Comparison of ENCODE assay signal across 19 cellular contexts in genomic region chr2:139828011-139828410, GRCh38.
A peak's percentile ranks its signal among the peaks of the same experiment; 100 is the strongest.
DNase-seq lines count a peak whose midpoint lies in the region; ATAC-seq and TF ChIP-seq lines count a peak whose summit lies in the region.
"Had no signal": no experiment of that assay in that cellular context is flagged by ENCODE, and none has a peak within 500 bp of the region (broad histone marks: within the 10 kb centered on the region; RNA-seq: fewer than 3 reads in every experiment).

No MANE protein-coding gene starts in this region.

- H3K4me1 ChIP-seq in endodermal cell (ENCODE audit: control insufficient read depth, insufficient read depth, low read length) (no peaks in the 10 kb centered on the region), mesendoderm (ENCODE audit: control insufficient read depth, low read depth, low read length) (no peaks in the 10 kb centered on the region), smooth muscle cell (ENCODE audit: low read depth) (no peaks in the 10 kb centered on the region)
- H3K4me1 ChIP-seq: A549, Caco-2, HAP-1 had no signal

- H3K23ac ChIP-seq in mesendoderm (ENCODE audit: low read length), result no peak overlapping the region

- no peak overlapping the region for H4K5ac ChIP-seq in mesendoderm (ENCODE audit: low read length)

- H3K79me2 ChIP-seq in mesendoderm (ENCODE audit: control insufficient read depth, insufficient read depth, low read length) (no peaks in the 10 kb centered on the region), smooth muscle cell (ENCODE audit: low read depth) (no peaks in the 10 kb centered on the region)

- H2BK5ac ChIP-seq in mesendoderm (ENCODE audit: low read length), result no peak overlapping the region

- H3K9ac ChIP-seq in endodermal cell (ENCODE audit: extremely low read depth, low read length, poor library complexity, severe bottlenecking), result no peak overlapping the region
- no peak overlapping the region for H3K9ac ChIP-seq in mesendoderm (ENCODE audit: low read length)
- H3K9ac ChIP-seq in smooth muscle cell (ENCODE audit: low read depth), result no peak overlapping the region

- WGBS in endodermal cell (ENCODE audit: insufficient coverage in 1 of 2, insufficient read length in 1 of 2), 2 experiments, result 32% methylated on average over 3 of the region's 3 CpGs; no CpG with 5 or more reads in 1 of the 2 experiments
- WGBS in mesendoderm (ENCODE audit: extremely low coverage, insufficient coverage, low lambda C conversion rate), result no CpG with 5 or more reads among the region's 3 CpGs
- WGBS in smooth muscle cell (ENCODE audit: low lambda C conversion rate), result 74% methylated on average over 3 of the region's 3 CpGs

- H3K27ac ChIP-seq in endodermal cell (ENCODE audit: low read depth, low read length), result no peak overlapping the region
- no peak overlapping the region for H3K27ac ChIP-seq in mesendoderm (ENCODE audit: low read depth, low read length)
- no peak overlapping the region for H3K27ac ChIP-seq in smooth muscle cell (ENCODE audit: low read depth)
- H3K27ac ChIP-seq: A549 had no signal

- H3K18ac ChIP-seq in mesendoderm (ENCODE audit: low read length), result no peak overlapping the region

- H3K27me3 Mint-ChIP-seq in endodermal cell (ENCODE audit: insufficient read depth), result no peaks in the 10 kb centered on the region
- H3K27me3 Mint-ChIP-seq: CD4-positive, CD25-positive, alpha-beta regulatory T cell had no signal

- H3K27me3 ChIP-seq in endodermal cell (ENCODE audit: control insufficient read depth, insufficient read depth, low read length, poor library complexity, severe bottlenecking), result no peaks in the 10 kb centered on the region
- no peaks in the 10 kb centered on the region for H3K27me3 ChIP-seq in mesendoderm (ENCODE audit: insufficient read depth, low read length, poor library complexity)
- H3K27me3 ChIP-seq in smooth muscle cell (ENCODE audit: low read depth), result no peaks in the 10 kb centered on the region

- TF ChIP-seq CTCF in LNCaP clone FGC (IDR thresholded peaks at IDR 0.05; ENCODE audit: control insufficient read depth, extremely low read depth, insufficient read depth), result no peak
- TF ChIP-seq CTCF in endodermal cell (conservative IDR thresholded peaks at IDR 0.05), result no peak
- no peak for TF ChIP-seq CTCF in smooth muscle cell (IDR thresholded peaks at IDR 0.05; ENCODE audit: borderline replicate concordance, insufficient read depth, poor library complexity, severe bottlenecking)

- H3K4me3 ChIP-seq in LNCaP clone FGC (ENCODE audit: low read depth, low read length) (no peak overlapping the region), endodermal cell (ENCODE audit: low read length) (no peak overlapping the region), mesendoderm (ENCODE audit: low read length) (no peak overlapping the region), smooth muscle cell (no peak overlapping the region)
- H3K4me3 ChIP-seq: A549, HAP-1 had no signal

- H4K8ac ChIP-seq in mesendoderm (ENCODE audit: low read depth, low read length), result no peak overlapping the region

- DNase-seq in ELF-1 (ENCODE audit: low read depth, low spot score) (peak; percentile 4), LNCaP clone FGC (ENCODE audit: low read depth) (peak; percentile 32), endodermal cell (no peak), mesendoderm (peak; percentile 21), hippocampal formation (lab: John Stamatoyannopoulos, UW) (no peak), smooth muscle cell (lab: John Stamatoyannopoulos, UW; ENCODE audit: unreplicated experiment) (no peak)
- no peak for DNase-seq in activated CD4-positive, alpha-beta T cell treated with anti-CD3 and anti-CD28 coated beads for 4 hours
- DNase-seq: 8988T; C1 segment of cervical spinal cord; Caco-2; CD4-positive, CD25-positive, alpha-beta regulatory T cell; CD8-positive, alpha-beta T cell; DMS153; DND-41; GF-D8; HFFc6 had no signal

- H2AK5ac ChIP-seq in mesendoderm (ENCODE audit: low read length), result no peak overlapping the region

- H3K79me1 ChIP-seq in mesendoderm (ENCODE audit: low read length), result no peaks in the 10 kb centered on the region

- no peak overlapping the region for H3K4me3 Mint-ChIP-seq in endodermal cell
- H3K4me3 Mint-ChIP-seq: CD4-positive, CD25-positive, alpha-beta regulatory T cell; CD8-positive, alpha-beta T cell; HFFc6 had no signal

- ATAC-seq in GM18519 (IDR thresholded peaks at IDR 0.05; ENCODE audit: low FRiP score, unreplicated experiment), result no peak
- ATAC-seq: A549; CD8-positive, alpha-beta T cell had no signal

- H3F3A ChIP-seq in smooth muscle cell (ENCODE audit: low read depth), result no peaks in the 10 kb centered on the region

- H3K4ac ChIP-seq in mesendoderm (ENCODE audit: low read depth, low read length), result no peak overlapping the region

- no peak overlapping the region for H3K4me2 ChIP-seq in mesendoderm (ENCODE audit: low read length)
- no peak overlapping the region for H3K4me2 ChIP-seq in smooth muscle cell
- H3K4me2 ChIP-seq: A549 had no signal

- H3K36me3 Mint-ChIP-seq in endodermal cell (ENCODE audit: low read depth), result no peaks in the 10 kb centered on the region
- H3K36me3 Mint-ChIP-seq: CD4-positive, CD25-positive, alpha-beta regulatory T cell; CD8-positive, alpha-beta T cell had no signal

- H3K36me3 ChIP-seq in endodermal cell (ENCODE audit: control insufficient read depth, insufficient read depth, low read length) (no peaks in the 10 kb centered on the region), mesendoderm (ENCODE audit: control insufficient read depth, insufficient read depth, low read length) (no peaks in the 10 kb centered on the region), smooth muscle cell (ENCODE audit: low read depth) (no peaks in the 10 kb centered on the region)
- H3K36me3 ChIP-seq: HAP-1 had no signal

- H3K9me3 Mint-ChIP-seq in endodermal cell, result no peaks in the 10 kb centered on the region

- peaks cover 7% of the 10 kb centered on the region for H3K4me1 Mint-ChIP-seq in endodermal cell
- H3K4me1 Mint-ChIP-seq: CD4-positive, CD25-positive, alpha-beta regulatory T cell had no signal

- no peak overlapping the region for H2BK120ac ChIP-seq in mesendoderm (ENCODE audit: low read depth, low read length)

- no peaks in the 10 kb centered on the region for H4K20me1 ChIP-seq in smooth muscle cell (ENCODE audit: low read depth)

- H3K56ac ChIP-seq in mesendoderm (ENCODE audit: low read length), result no peak overlapping the region

- H3K9me3 ChIP-seq in endodermal cell (ENCODE audit: control insufficient read depth, low read length) (no peaks in the 10 kb centered on the region), smooth muscle cell (replicated peaks; ENCODE audit: low read depth) (no peaks in the 10 kb centered on the region)
- H3K9me3 ChIP-seq: A549, Caco-2, HAP-1 had no signal

- no peak overlapping the region for H2BK15ac ChIP-seq in mesendoderm (replicated peaks; ENCODE audit: low read depth)

- no peak overlapping the region for H2AFZ ChIP-seq in smooth muscle cell (ENCODE audit: low read depth)

- H3K27ac Mint-ChIP-seq in endodermal cell, result peak overlapping the region; percentile 45
- H3K27ac Mint-ChIP-seq: CD4-positive, CD25-positive, alpha-beta regulatory T cell; CD8-positive, alpha-beta T cell; HFFc6 had no signal

Comparison
In these comparisons a context has a peak if more than half of its experiments do, and no peak if none do; other contexts are left out.
1. DNase-seq: peak in ELF-1 (single experiment), LNCaP clone FGC (single experiment) and mesendoderm (single experiment); none in endodermal cell (single experiment), hippocampal formation (0 of 2), smooth muscle cell (single experiment) and activated CD4-positive, alpha-beta T cell treated with anti-CD3 and anti-CD28 coated beads for 4 hours (0 of 2).